In genomic region chr7:156102267-156102666, GRCh38 we compare ENCODE assay signal across 10 cellular contexts.
"Had no signal": no experiment of that assay in that cellular context is flagged by ENCODE, and none has a peak within 500 bp of the region (broad histone marks: within the 10 kb centered on the region; RNA-seq: fewer than 3 reads in every experiment).

No MANE protein-coding gene starts in this region.

- H3K4me3 ChIP-seq: GM23248, GM23338, HAP-1 had no signal

- H2AFZ ChIP-seq: GM23248, GM23338 had no signal

- H3K27ac ChIP-seq: GM23248 had no signal

- ATAC-seq: GM23338, HCT116 had no signal

- H3K36me3 ChIP-seq: HAP-1 had no signal

- H3K4me1 ChIP-seq: HAP-1 had no signal

- H3K4me2 ChIP-seq: GM23338 had no signal

- DNase-seq: GM23248, GOT3, H7, H9, HCEC 1CT, HFFc6 had no signal

- H3K9me3 ChIP-seq: HAP-1 had no signal

- H3K9ac ChIP-seq: GM23248 had no signal

- FAIRE-seq: H54 had no signal
